25 cellular contexts compared by ENCODE assay signal in genomic region chr3:113751145-113751544, GRCh38. TPM values are rescaled to one million over a fixed set of nuclear protein-coding genes. Genes with fewer than 3 reads are reported as not detected.
A peak's percentile ranks its signal among the peaks of the same experiment; 100 is the strongest.
DNase-seq lines count a peak whose midpoint lies in the region; ATAC-seq, FAIRE-seq and TF ChIP-seq lines count a peak whose summit lies in the region.
"Had no signal": no experiment of that assay in that cellular context is flagged by ENCODE, and none has a peak within 500 bp of the region (broad histone marks: within the 10 kb centered on the region; RNA-seq: fewer than 3 reads in every experiment).

No MANE protein-coding gene starts in this region.

- H3K36me3 ChIP-seq in osteoblast (ENCODE audit: insufficient read depth, low read length): no peaks in the 10 kb centered on the region
- H3K36me3 ChIP-seq in lower lobe of right lung: no peaks in the 10 kb centered on the region
- H3K36me3 ChIP-seq in testis (ENCODE audit: low read depth, missing control alignments): no peaks in the 10 kb centered on the region
- H3K36me3 ChIP-seq: HAP-1, SJSA1 had no signal

- no peak for TF ChIP-seq POLR2A in testis (IDR thresholded peaks at IDR 0.05)

- H3K4me3 ChIP-seq in fibroblast of mammary gland (ENCODE audit: control insufficient read depth, low read depth, low read length) (no peak overlapping the region), osteoblast (ENCODE audit: insufficient read depth, low read length) (no peak overlapping the region), lower lobe of right lung (no peak overlapping the region), testis (no peak overlapping the region)
- H3K4me3 ChIP-seq: GM23338, HAP-1, SJSA1 had no signal

- H2AFZ ChIP-seq in osteoblast (ENCODE audit: low read length): no peak overlapping the region
- H2AFZ ChIP-seq: GM23338 had no signal

- TF ChIP-seq CTCF in fibroblast of mammary gland (conservative IDR thresholded peaks at IDR 0.05; ENCODE audit: control insufficient read depth, insufficient read depth, low read depth, low read length) (no peak), osteoblast (IDR thresholded peaks at IDR 0.05; ENCODE audit: extremely low read depth, low read depth, low read length) (no peak), lower lobe of right lung (IDR thresholded peaks at IDR 0.05) (no peak), testis (IDR thresholded peaks at IDR 0.05) (no peak)

- H3K27ac ChIP-seq in osteoblast (ENCODE audit: low read depth, low read length) (peak overlapping the region; percentile 30), lower lobe of right lung (no peak overlapping the region), testis (no peak overlapping the region)
- H3K27ac ChIP-seq: KMS-11, SJSA1 had no signal

- ATAC-seq in lower lobe of right lung: no peak
- ATAC-seq: CD8-positive, alpha-beta T cell; GM23338; Right ventricle myocardium inferior had no signal

- FAIRE-seq in G401.6 (lab: Jason Lieb, UNC) (peak; percentile 90), TTC549 (lab: Jason Lieb, UNC) (peak; percentile 64)
- FAIRE-seq: GM12892 had no signal

- H4K20me1 ChIP-seq in osteoblast (ENCODE audit: insufficient read depth, low read length): no peaks in the 10 kb centered on the region

- peaks cover 82% of the 10 kb centered on the region for H3K79me2 ChIP-seq in osteoblast (ENCODE audit: insufficient read depth, low read length)

- no peak overlapping the region for H3K4me2 ChIP-seq in osteoblast (ENCODE audit: insufficient read depth, low read length)
- H3K4me2 ChIP-seq: GM23338, KMS-11 had no signal

- H3K4me1 ChIP-seq in osteoblast (ENCODE audit: insufficient read depth, low read length) (peaks cover 17% of the 10 kb centered on the region), lower lobe of right lung (peaks cover 23% of the 10 kb centered on the region), testis (peaks cover 4% of the 10 kb centered on the region)

- H3K9me3 ChIP-seq in osteoblast (ENCODE audit: low read depth, low read length) (no peaks in the 10 kb centered on the region), lower lobe of right lung (no peaks in the 10 kb centered on the region), testis (no peaks in the 10 kb centered on the region)
- H3K9me3 ChIP-seq: HAP-1, SJSA1 had no signal

- intact Hi-C loops in lower lobe of right lung (cut with DNase I): no loop called here
- intact Hi-C loops in testis (cut with DNase I; ENCODE audit: low total_unique reads): no loop called here

- no peaks in the 10 kb centered on the region for H3K27me3 ChIP-seq in osteoblast (ENCODE audit: insufficient read depth, low read length)
- H3K27me3 ChIP-seq in lower lobe of right lung (ENCODE audit: low read depth): no peaks in the 10 kb centered on the region
- no peaks in the 10 kb centered on the region for H3K27me3 ChIP-seq in testis
- H3K27me3 ChIP-seq: SJSA1 had no signal

- DNase-seq in fibroblast of mammary gland (ENCODE audit: low read depth) (peak; percentile 47), osteoblast (ENCODE audit: insufficient read length, low spot score, missing footprints) (no peak), lower lobe of right lung (no peak), testis (no peak), NCI-H1092 treated with DMSO at 0.1 percent for 48 hours (lab: John Stamatoyannopoulos, UW) (no peak)
- DNase-seq: 8988T; AML-193; C1 segment of cervical spinal cord; CD8-positive, alpha-beta T cell; DND-41; IMR-90; NCI-H1105 treated with DMSO at 0.1 percent for 48 hours; NCI-H1694; NCI-H2081; NCI-H2171 treated with DMSO at 0.1 percent for 48 hours; NCI-H526; OCI-M1 had no signal

RNA-seq across cellular contexts. Expression of gene ATP6V1A, which starts 4.3 kb away (rescaled TPM):
- total RNA-seq in osteoblast (140 and 166 TPM in 2 replicates), lower lobe of right lung (104 TPM), testis (10 to 100 TPM; 51.6 to 55.9 TPM)
- polyA plus RNA-seq in testis (ENCODE audit: insufficient read depth, low read depth, low replicate concordance): 37.8 TPM

RNA-seq across cellular contexts. Expression of gene NAA50, which starts 5.1 kb away (rescaled TPM):
- 163 and 169 TPM in 2 replicates for total RNA-seq in osteoblast
- 83.3 TPM for total RNA-seq in lower lobe of right lung
- total RNA-seq in testis: 100 to 1,000 TPM; 139 to 174 TPM
- 100.0 TPM for polyA plus RNA-seq in testis (ENCODE audit: insufficient read depth, low read depth, low replicate concordance)

RNA-seq across cellular contexts. Expression of gene USF3, which starts 54.7 kb away (rescaled TPM):
- total RNA-seq in osteoblast (10.5 and 11.2 TPM in 2 replicates), lower lobe of right lung (20.9 TPM), testis (10 to 100 TPM; 22.7 to 25.4 TPM)
- 8.6 TPM for polyA plus RNA-seq in testis (ENCODE audit: insufficient read depth, low read depth, low replicate concordance)
